ENCODE assay signal across 19 cellular contexts in genomic region chr22:27632451-27633295, GRCh38.
A peak's percentile ranks its signal among the peaks of the same experiment; 100 is the strongest.
DNase-seq lines count a peak whose midpoint lies in the region; ATAC-seq, FAIRE-seq and TF ChIP-seq lines count a peak whose summit lies in the region.
"Had no signal": no experiment of that assay in that cellular context is flagged by ENCODE, and none has a peak within 500 bp of the region (broad histone marks: within the 10 kb centered on the region; RNA-seq: fewer than 3 reads in every experiment).

No MANE protein-coding gene starts in this region.

- H3K36me3 ChIP-seq in small intestine (ENCODE audit: control insufficient read depth in 2 of 2, insufficient read depth in 2 of 2, low read length in 2 of 2) (no peaks in the 10 kb centered on the region), MM.1S (replicated peaks; ENCODE audit: insufficient read depth, low read length) (no peaks in the 10 kb centered on the region)
- H3K36me3 ChIP-seq: thoracic aorta had no signal

- no peaks in the 10 kb centered on the region for H3K79me2 ChIP-seq in MM.1S (ENCODE audit: low read length)

- H3K27me3 ChIP-seq in small intestine (ENCODE audit: control insufficient read depth in 2 of 2, insufficient read depth in 2 of 2, low read length in 2 of 2): no peaks in the 10 kb centered on the region
- peaks cover 46% of the 10 kb centered on the region for H3K27me3 ChIP-seq in MM.1S (replicated peaks; ENCODE audit: insufficient read depth, low read length)

- H3K4me1 Mint-ChIP-seq in activated naive CD8-positive, alpha-beta T cell treated with anti-CD3 and anti-CD28 coated beads for 36 hours: no peaks in the 10 kb centered on the region
- H3K4me1 Mint-ChIP-seq: naive thymus-derived CD8-positive, alpha-beta T cell; T-cell had no signal

- no peaks in the 10 kb centered on the region for H3K9me3 Mint-ChIP-seq in activated naive CD8-positive, alpha-beta T cell treated with anti-CD3 and anti-CD28 coated beads for 36 hours
- H3K9me3 Mint-ChIP-seq: naive thymus-derived CD8-positive, alpha-beta T cell had no signal

- H3K4me1 ChIP-seq in small intestine (ENCODE audit: control insufficient read depth in 2 of 2, insufficient read depth in 1 of 2, low read depth in 1 of 2, low read length in 1 of 2): no peaks in the 10 kb centered on the region
- H3K4me1 ChIP-seq in MM.1S (ENCODE audit: low read length): no peaks in the 10 kb centered on the region

- DNase-seq in DMS53 (lab: John Stamatoyannopoulos, UW): peak; percentile 17
- no peak for DNase-seq in DMS53 treated with DMSO at 0.1 percent for 48 hours (lab: John Stamatoyannopoulos, UW; ENCODE audit: unreplicated experiment)
- DNase-seq in SHP77 treated with DMSO at 0.1 percent for 48 hours (lab: John Stamatoyannopoulos, UW): peak; percentile 39
- DNase-seq in left cardiac atrium: peak; percentile 76
- DNase-seq in small intestine: peak; percentile 43
- DNase-seq in activated naive CD8-positive, alpha-beta T cell treated with anti-CD3 and anti-CD28 coated beads for 36 hours: no peak
- DNase-seq in MM.1S: no peak
- DNase-seq in SW480 (ENCODE audit: low spot score): no peak
- DNase-seq: EL; naive thymus-derived CD8-positive, alpha-beta T cell; PC-3; stimulated activated CD4-positive, alpha-beta T cell treated with anti-CD3 and anti-CD28 coated beads, Interleukin-1b, Interleukin-23, amount 100 ng/mL, for 48 hours; T-cell had no signal

- no peak for FAIRE-seq in small intestine (lab: Jason Lieb, UNC)
- FAIRE-seq: endometrium, GM12892 had no signal

- no peak overlapping the region for H2AFZ ChIP-seq in MM.1S (ENCODE audit: low read length)

- H3K36me3 Mint-ChIP-seq in activated naive CD8-positive, alpha-beta T cell treated with anti-CD3 and anti-CD28 coated beads for 36 hours: no peaks in the 10 kb centered on the region
- H3K36me3 Mint-ChIP-seq: activated naive CD4-positive, alpha-beta T cell treated with anti-CD3 and anti-CD28 coated beads, Interleukin-2, amount 50 U/mL, for 72 hours; CD14-positive monocyte; naive thymus-derived CD8-positive, alpha-beta T cell; T-cell had no signal

- H3K4me3 ChIP-seq in small intestine (ENCODE audit: low read depth in 1 of 2, low read length in 2 of 2) (no peak overlapping the region), MM.1S (ENCODE audit: low read length) (no peak overlapping the region)
- H3K4me3 ChIP-seq: thoracic aorta had no signal

- no peak overlapping the region for H3K4me2 ChIP-seq in MM.1S (ENCODE audit: low read depth, low read length)

- 24 to 43% (median 27%) methylated on average over 24 of the region's 24 CpGs for WGBS in small intestine, 3 donors

- H3K27me3 Mint-ChIP-seq in activated naive CD8-positive, alpha-beta T cell treated with anti-CD3 and anti-CD28 coated beads for 36 hours: peaks cover 9% of the 10 kb centered on the region

- H3K27ac ChIP-seq in small intestine (ENCODE audit: low read depth in 1 of 2, low read length in 1 of 2) (no peak overlapping the region), MM.1S (ENCODE audit: low read length) (no peak overlapping the region)
- H3K27ac ChIP-seq: 22Rv1, thoracic aorta had no signal

- H3K27ac Mint-ChIP-seq in activated naive CD8-positive, alpha-beta T cell treated with anti-CD3 and anti-CD28 coated beads for 36 hours: no peak overlapping the region
- H3K27ac Mint-ChIP-seq: activated naive CD4-positive, alpha-beta T cell treated with anti-CD3 and anti-CD28 coated beads, Interleukin-2, amount 50 U/mL, for 72 hours; CD14-positive monocyte; naive thymus-derived CD8-positive, alpha-beta T cell; T-cell had no signal

- intact Hi-C loops in left cardiac atrium (cut with DNase I): no loop called here

- TF ChIP-seq CTCF in MM.1S (IDR thresholded peaks at IDR 0.05; ENCODE audit: low read length): no peak

- H3F3A ChIP-seq in MM.1S (ENCODE audit: insufficient read depth, low read length): no peaks in the 10 kb centered on the region

- H3K9ac ChIP-seq in MM.1S (ENCODE audit: low read length): no peak overlapping the region

- no peaks in the 10 kb centered on the region for H3K9me3 ChIP-seq in small intestine (ENCODE audit: control insufficient read depth, low read depth)
- H3K9me3 ChIP-seq in MM.1S (replicated peaks; ENCODE audit: insufficient read depth, low read length): no peaks in the 10 kb centered on the region
- H3K9me3 ChIP-seq: thoracic aorta had no signal

- no peak overlapping the region for H3K4me3 Mint-ChIP-seq in activated naive CD8-positive, alpha-beta T cell treated with anti-CD3 and anti-CD28 coated beads for 36 hours
- H3K4me3 Mint-ChIP-seq: naive thymus-derived CD8-positive, alpha-beta T cell; T-cell had no signal

- peak; percentile 75 to 83 for ATAC-seq in left cardiac atrium
- ATAC-seq: activated naive CD4-positive, alpha-beta T cell treated with anti-CD3 and anti-CD28 coated beads, Interleukin-2, amount 50 U/mL, for 72 hours; naive thymus-derived CD8-positive, alpha-beta T cell; PC-3; T-cell had no signal

- no peaks in the 10 kb centered on the region for H4K20me1 ChIP-seq in MM.1S (ENCODE audit: insufficient read depth, low read length)

- no peaks in the 10 kb centered on the region for H3K9me2 ChIP-seq in MM.1S (replicated peaks; ENCODE audit: insufficient read depth, low read length)

Comparison
In these comparisons a context has a peak if more than half of its experiments do, and no peak if none do; other contexts are left out.
1. DNase-seq: peak in DMS53 (single experiment), SHP77 treated with DMSO at 0.1 percent for 48 hours (single experiment), left cardiac atrium (single experiment) and small intestine (single experiment); none in DMS53 treated with DMSO at 0.1 percent for 48 hours (single experiment), activated naive CD8-positive, alpha-beta T cell treated with anti-CD3 and anti-CD28 coated beads for 36 hours (single experiment), MM.1S (single experiment) and SW480 (single experiment).